8 cellular contexts compared by ENCODE assay signal in genomic region chr17:40363480-40363838, GRCh38. TPM values are rescaled to one million over a fixed set of nuclear protein-coding genes. Genes with fewer than 3 reads are reported as not detected.
A peak's percentile ranks its signal among the peaks of the same experiment; 100 is the strongest.
DNase-seq lines count a peak whose midpoint lies in the region; ATAC-seq and TF ChIP-seq lines count a peak whose summit lies in the region.

No MANE protein-coding gene starts in this region.

- CTCF ChIA-PET in BJ (lab: Yijun Ruan, JAX): interaction anchor here (0.7 to 28.2 kb wide), 17 partner anchors 12 to 1300 kb away, joined by 3 to 762 read pairs (median 4); partner anchors contain the start of genes IGFBP4 and RARA

- H3K9me3 ChIP-seq in HUES6 (ENCODE audit: control insufficient read depth, insufficient read depth, low read depth, low read length) (no peaks in the 10 kb centered on the region), mucosa of stomach (ENCODE audit: control insufficient read depth, low read length) (no peaks in the 10 kb centered on the region)

- peak overlapping the region; percentile 43 for H3K4me3 ChIP-seq in BJ (ENCODE audit: low read depth, low read length)
- peak overlapping the region; percentile 78 for H3K4me3 ChIP-seq in HUES6 (ENCODE audit: low read depth, low read length)
- H3K4me3 ChIP-seq in choroid plexus epithelial cell (ENCODE audit: low read depth, low read length): peak overlapping the region; percentile 65
- H3K4me3 ChIP-seq in mucosa of stomach (ENCODE audit: low read length): peak overlapping the region; percentile 41

- no peaks in the 10 kb centered on the region for H3K27me3 ChIP-seq in BJ (ENCODE audit: control insufficient read depth, insufficient read depth, low read length)
- peaks cover 51% of the 10 kb centered on the region for H3K27me3 ChIP-seq in HUES6 (ENCODE audit: control insufficient read depth, insufficient read depth, low read length)
- no peaks in the 10 kb centered on the region for H3K27me3 ChIP-seq in mucosa of stomach (ENCODE audit: control insufficient read depth, insufficient read depth, low read length)

- POLR2A ChIA-PET in BJ (lab: Charles Lee): no interaction called here

- H3K36me3 ChIP-seq in BJ (ENCODE audit: control insufficient read depth, insufficient read depth, low read length): no peaks in the 10 kb centered on the region
- no peaks in the 10 kb centered on the region for H3K36me3 ChIP-seq in HUES6 (ENCODE audit: control insufficient read depth, insufficient read depth, low read length)
- no peaks in the 10 kb centered on the region for H3K36me3 ChIP-seq in mucosa of stomach (ENCODE audit: control insufficient read depth, insufficient read depth, low read length)

- TF ChIP-seq CTCF in BJ (IDR thresholded peaks at IDR 0.05; ENCODE audit: insufficient read depth, low read depth, low read length): no peak
- no peak for TF ChIP-seq CTCF in choroid plexus epithelial cell (conservative IDR thresholded peaks at IDR 0.05; ENCODE audit: low read depth, low read length)

- ATAC-seq in GM21717 (IDR thresholded peaks at IDR 0.05; ENCODE audit: unreplicated experiment): no peak
- ATAC-seq in HG03095 (IDR thresholded peaks at IDR 0.05; ENCODE audit: unreplicated experiment): no peak
- no peak for ATAC-seq in GM18498 (IDR thresholded peaks at IDR 0.05; ENCODE audit: unreplicated experiment)

- DNase-seq in BJ (ENCODE audit: low read depth) (no peak), choroid plexus epithelial cell (ENCODE audit: low read depth) (peak; percentile 56), HuH-7.5 (ENCODE audit: low spot score) (no peak)

- H3K4me1 ChIP-seq in HUES6 (ENCODE audit: control insufficient read depth, insufficient read depth, low read length) (peaks cover 31% of the 10 kb centered on the region), mucosa of stomach (ENCODE audit: control insufficient read depth, insufficient read depth, low read length) (peaks cover 17% of the 10 kb centered on the region)

- no peak overlapping the region for H3K27ac ChIP-seq in HUES6 (ENCODE audit: low read depth, low read length)

- H3K9ac ChIP-seq in HUES6 (ENCODE audit: low read length) (peak overlapping the region; percentile 17), mucosa of stomach (ENCODE audit: low read length) (peak overlapping the region; percentile 33)

RNA-seq across cellular contexts. Expression of gene GJD3, which starts 1.1 kb away (rescaled TPM):
- polyA plus RNA-seq in BJ (2011; rRNA removed): 0.48 and 0.56 TPM in 2 replicates
- 0.26 and 0.28 TPM in 2 replicates for polyA minus RNA-seq in BJ (2011; rRNA and poly(A)+ RNA removed)

RNA-seq across cellular contexts. Expression of gene TOP2A, which starts 54.2 kb away (rescaled TPM):
- 31.8 and 69.6 TPM in 2 replicates for polyA plus RNA-seq in BJ (2011; rRNA removed)
- polyA minus RNA-seq in BJ (2011; rRNA and poly(A)+ RNA removed): 15.7 and 25.5 TPM in 2 replicates

RNA-seq across cellular contexts. Expression of gene RARA, which starts 54.5 kb away (rescaled TPM):
- polyA plus RNA-seq in BJ (2011; rRNA removed): 6.3 and 6.5 TPM in 2 replicates
- 11.3 and 11.6 TPM in 2 replicates for polyA minus RNA-seq in BJ (2011; rRNA and poly(A)+ RNA removed)
